Comparison of ENCODE assay signal across 8 cellular contexts in the genomic region with DNA sequence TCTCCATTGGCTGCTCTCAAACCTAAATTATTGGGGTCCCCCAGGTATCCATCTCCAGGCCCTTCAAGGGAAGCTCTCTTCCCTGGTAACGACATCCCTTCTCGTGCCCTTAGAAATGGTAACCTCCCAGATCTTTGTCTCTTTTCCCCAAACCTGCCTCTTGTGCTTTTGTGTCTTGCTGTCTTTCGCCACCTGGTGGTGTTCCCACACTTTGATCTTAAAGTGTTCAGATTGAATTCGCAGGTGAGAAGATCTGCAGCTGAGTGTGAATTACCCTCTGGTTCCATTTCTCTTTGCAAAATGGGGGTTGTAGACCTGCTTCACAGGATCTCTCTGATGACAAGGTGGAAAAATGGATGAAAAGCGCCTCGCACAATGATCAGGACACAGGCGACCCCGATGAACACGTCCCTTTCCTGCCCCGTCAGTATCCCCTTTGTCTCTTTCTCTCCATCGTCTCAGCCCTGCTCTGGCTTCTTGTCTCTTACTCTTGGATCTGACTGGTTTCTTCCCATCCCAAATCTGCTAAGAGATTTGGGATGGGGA. TPM values are rescaled to one million over a fixed set of nuclear protein-coding genes. Genes with fewer than 3 reads are reported as not detected.
A peak's percentile ranks its signal among the peaks of the same experiment; 100 is the strongest.
DNase-seq lines count a peak whose midpoint lies in the region; ATAC-seq and TF ChIP-seq lines count a peak whose summit lies in the region.

No MANE protein-coding gene starts in this region.

- H3K4me3 Mint-ChIP-seq in dendritic cell treated with granulocyte-macrophage colony-stimulating factor and Interleukin-4, amounts not matched to agents 40 ng/mL and 50 ng/mL, for 4 days: no peak overlapping the region

- H3K9me3 ChIP-seq in heart left ventricle: no peaks in the 10 kb centered on the region

- H3K36me3 Mint-ChIP-seq in dendritic cell treated with granulocyte-macrophage colony-stimulating factor and Interleukin-4, amounts not matched to agents 40 ng/mL and 50 ng/mL, for 4 days (ENCODE audit: low read depth): peaks cover 83% of the 10 kb centered on the region

- no peak for ATAC-seq in heart left ventricle
- ATAC-seq in Right ventricle myocardium inferior: no peak
- ATAC-seq in HG03571 (IDR thresholded peaks at IDR 0.05; ENCODE audit: unreplicated experiment): no peak

- H3K4me1 Mint-ChIP-seq in dendritic cell treated with granulocyte-macrophage colony-stimulating factor and Interleukin-4, amounts not matched to agents 40 ng/mL and 50 ng/mL, for 4 days (ENCODE audit: low read depth): peaks cover 24% of the 10 kb centered on the region

- peak overlapping the region; percentile 5 for H3K27ac Mint-ChIP-seq in dendritic cell treated with granulocyte-macrophage colony-stimulating factor and Interleukin-4, amounts not matched to agents 40 ng/mL and 50 ng/mL, for 4 days

- 86 to 88% (median 88%) methylated on average over 11 of the region's 11 CpGs for WGBS in heart left ventricle, 4 donors

- TF ChIP-seq POLR2A in heart left ventricle (IDR thresholded peaks at IDR 0.05): no peak

- H3K36me3 ChIP-seq in heart left ventricle: peaks cover 0 to 63% (median 30%) of the 10 kb centered on the region in 9 donors

- H3K4me3 ChIP-seq in heart left ventricle: no peak overlapping the region

- no peaks in the 10 kb centered on the region for H3K27me3 Mint-ChIP-seq in dendritic cell treated with granulocyte-macrophage colony-stimulating factor and Interleukin-4, amounts not matched to agents 40 ng/mL and 50 ng/mL, for 4 days

- intact Hi-C loops in heart left ventricle (cut with DNase I): loop anchor here in 9 of 10 donors (1.0 to 10.0 kb wide), 7 partner anchors 52 to 72 kb away; a partner anchor contains a TSS
- intact Hi-C loops in Right ventricle myocardium inferior (cut with DNase I): loop anchor here (5.0 kb wide), 1 partner anchor 57 kb away; no protein-coding TSS in a partner anchor
- intact Hi-C loops in dendritic cell treated with granulocyte-macrophage colony-stimulating factor and Interleukin-4, amounts not matched to agents 40 ng/mL and 50 ng/mL, for 4 days (cut with micrococcal nuclease): loop anchor here (1.0 kb wide), 1 partner anchor 68 kb away; no protein-coding TSS in a partner anchor

- H3K9me3 Mint-ChIP-seq in dendritic cell treated with granulocyte-macrophage colony-stimulating factor and Interleukin-4, amounts not matched to agents 40 ng/mL and 50 ng/mL, for 4 days: no peaks in the 10 kb centered on the region

- H3K27me3 ChIP-seq in heart left ventricle: no peaks in the 10 kb centered on the region

- no peak overlapping the region for H3K27ac ChIP-seq in heart left ventricle

- TF ChIP-seq CTCF in heart left ventricle (IDR thresholded peaks at IDR 0.05): peak in 11 of 12 donors; percentile 30 to 62 (median 45)

- DNase-seq in heart left ventricle: peak in 1 of 5 donors; percentile 30
- DNase-seq in Right ventricle myocardium inferior (ENCODE audit: missing footprints): no peak
- peak; percentile 54 for DNase-seq in NCI-H1092 treated with DMSO at 0.1 percent for 48 hours (lab: John Stamatoyannopoulos, UW)
- DNase-seq in T-helper 2 cell: peak in 3 of 5 experiments; percentile 7 to 73 (median 22)
- peak; percentile 61 for DNase-seq in mucosa of gallbladder (ENCODE audit: low spot score)
- DNase-seq in NK-92 treated with Interleukin-12 subunit alpha and Interleukin-12 subunit beta, amount 100 ng/mL, for 24 hours (lab: John Stamatoyannopoulos, UW): no peak

- peaks cover 0 to 6% (median 0%) of the 10 kb centered on the region in 12 donors for H3K4me1 ChIP-seq in heart left ventricle

RNA-seq across cellular contexts. Expression of a gene that starts 53.1 kb away (rescaled TPM):
- total RNA-seq in heart left ventricle (10 to 100 TPM; 10.6 to 26.5 (median 15.5) TPM), Right ventricle myocardium inferior (17.9 TPM), mucosa of gallbladder (31.2 TPM)
- 1 to 10 TPM; 5.1 to 6.1 TPM for polyA plus RNA-seq in heart left ventricle

Comparison
In these comparisons a context has a peak if more than half of its experiments do, and no peak if none do; other contexts are left out.
1. DNase-seq: peak in NCI-H1092 treated with DMSO at 0.1 percent for 48 hours (single experiment), T-helper 2 cell (3 of 5) and mucosa of gallbladder (single experiment); none in Right ventricle myocardium inferior (single experiment) and NK-92 treated with Interleukin-12 subunit alpha and Interleukin-12 subunit beta, amount 100 ng/mL, for 24 hours (single experiment).